Comparison of ENCODE assay signal across 1 cellular context in the genomic region with DNA sequence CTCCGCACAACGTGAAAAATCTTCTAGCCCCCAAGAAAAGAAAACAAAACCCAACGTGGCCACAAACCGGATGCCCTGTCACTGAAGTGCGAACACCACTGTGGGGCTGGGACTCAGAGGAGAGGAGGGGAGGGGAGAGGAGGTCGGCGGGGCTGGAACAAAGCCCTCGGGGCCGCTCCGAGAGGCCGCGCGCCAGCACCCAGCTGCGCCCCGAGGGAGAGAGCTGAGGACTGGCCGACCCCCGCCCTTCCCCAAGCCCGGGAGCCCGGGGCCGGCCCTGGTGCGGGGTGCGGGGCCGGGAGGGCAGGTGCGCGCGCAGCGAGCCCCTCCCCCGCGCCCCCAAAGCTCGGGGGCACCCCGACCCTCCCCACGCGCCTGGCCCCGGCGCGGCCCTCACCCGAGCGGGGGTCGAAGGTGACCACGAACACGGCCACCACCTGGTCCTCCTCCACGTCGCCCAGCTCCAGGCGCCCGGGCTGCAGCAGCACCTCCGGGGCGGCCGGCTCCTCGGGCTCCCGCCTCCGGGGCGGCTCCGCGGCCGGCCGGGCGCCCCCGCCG.
TF ChIP-seq lines count a peak whose summit lies in the region.

No MANE protein-coding gene starts in this region.

TF ChIP-seq in HepG2, 621 proteins besides CTCF, POLR2A, EP300 and RAD21:
- no peak for TF ChIP-seq MYNN (CRISPR knock-in tag; IDR thresholded peaks at IDR 0.05; ENCODE audit: low read depth)
- no peak for TF ChIP-seq MEIS1 (CRISPR knock-in tag; IDR thresholded peaks at IDR 0.05; ENCODE audit: borderline replicate concordance)
- TF ChIP-seq RBFOX2 (IDR thresholded peaks at IDR 0.05; ENCODE audit: low read depth, low read length), result peak; percentile 47; the same call in 1 of the 2 replicates
- 0 out of 2 replicates have a peak, but pooled peaks have one; percentile 17 for TF ChIP-seq GABPB1 (CRISPR knock-in tag; IDR thresholded peaks at IDR 0.05)
- 0 out of 2 replicates have a peak, but pooled peaks have one; percentile 30 for TF ChIP-seq KDM5B (CRISPR knock-in tag; IDR thresholded peaks at IDR 0.05; ENCODE audit: borderline replicate concordance)
- TF ChIP-seq, protein P1, sequence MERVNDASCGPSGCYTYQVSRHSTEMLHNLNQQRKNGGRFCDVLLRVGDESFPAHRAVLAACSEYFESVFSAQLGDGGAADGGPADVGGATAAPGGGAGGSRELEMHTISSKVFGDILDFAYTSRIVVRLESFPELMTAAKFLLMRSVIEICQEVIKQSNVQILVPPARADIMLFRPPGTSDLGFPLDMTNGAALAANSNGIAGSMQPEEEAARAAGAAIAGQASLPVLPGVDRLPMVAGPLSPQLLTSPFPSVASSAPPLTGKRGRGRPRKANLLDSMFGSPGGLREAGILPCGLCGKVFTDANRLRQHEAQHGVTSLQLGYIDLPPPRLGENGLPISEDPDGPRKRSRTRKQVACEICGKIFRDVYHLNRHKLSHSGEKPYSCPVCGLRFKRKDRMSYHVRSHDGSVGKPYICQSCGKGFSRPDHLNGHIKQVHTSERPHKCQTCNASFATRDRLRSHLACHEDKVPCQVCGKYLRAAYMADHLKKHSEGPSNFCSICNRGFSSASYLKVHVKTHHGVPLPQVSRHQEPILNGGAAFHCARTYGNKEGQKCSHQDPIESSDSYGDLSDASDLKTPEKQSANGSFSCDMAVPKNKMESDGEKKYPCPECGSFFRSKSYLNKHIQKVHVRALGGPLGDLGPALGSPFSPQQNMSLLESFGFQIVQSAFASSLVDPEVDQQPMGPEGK (CRISPR knock-in tag; IDR thresholded peaks at IDR 0.05), result peak; percentile 22; the same call in 1 of the 2 replicates
- TF ChIP-seq, protein P2, sequence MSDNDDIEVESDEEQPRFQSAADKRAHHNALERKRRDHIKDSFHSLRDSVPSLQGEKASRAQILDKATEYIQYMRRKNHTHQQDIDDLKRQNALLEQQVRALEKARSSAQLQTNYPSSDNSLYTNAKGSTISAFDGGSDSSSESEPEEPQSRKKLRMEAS (IDR thresholded peaks at IDR 0.05), result peak; percentile 24; the same call in 1 of the 2 replicates
- no peak for TF ChIP-seq ZNF569 (CRISPR knock-in tag; IDR thresholded peaks at IDR 0.05; ENCODE audit: borderline replicate concordance)
- TF ChIP-seq ZFY (CRISPR knock-in tag; IDR thresholded peaks at IDR 0.05), result 0 out of 2 replicates have a peak, but pooled peaks have one; percentile 21
- no peak for TF ChIP-seq ZNF788 (CRISPR knock-in tag; IDR thresholded peaks at IDR 0.05; ENCODE audit: borderline replicate concordance)
- TF ChIP-seq HNRNPK (IDR thresholded peaks at IDR 0.05; ENCODE audit: low read depth, low read length, poor library complexity, severe bottlenecking), result peak; percentile 82
- TF ChIP-seq POLR2G (IDR thresholded peaks at IDR 0.05; ENCODE audit: low read depth, low read length), result 0 out of 2 replicates have a peak, but pooled peaks have one; percentile 26
- TF ChIP-seq, protein P3, sequence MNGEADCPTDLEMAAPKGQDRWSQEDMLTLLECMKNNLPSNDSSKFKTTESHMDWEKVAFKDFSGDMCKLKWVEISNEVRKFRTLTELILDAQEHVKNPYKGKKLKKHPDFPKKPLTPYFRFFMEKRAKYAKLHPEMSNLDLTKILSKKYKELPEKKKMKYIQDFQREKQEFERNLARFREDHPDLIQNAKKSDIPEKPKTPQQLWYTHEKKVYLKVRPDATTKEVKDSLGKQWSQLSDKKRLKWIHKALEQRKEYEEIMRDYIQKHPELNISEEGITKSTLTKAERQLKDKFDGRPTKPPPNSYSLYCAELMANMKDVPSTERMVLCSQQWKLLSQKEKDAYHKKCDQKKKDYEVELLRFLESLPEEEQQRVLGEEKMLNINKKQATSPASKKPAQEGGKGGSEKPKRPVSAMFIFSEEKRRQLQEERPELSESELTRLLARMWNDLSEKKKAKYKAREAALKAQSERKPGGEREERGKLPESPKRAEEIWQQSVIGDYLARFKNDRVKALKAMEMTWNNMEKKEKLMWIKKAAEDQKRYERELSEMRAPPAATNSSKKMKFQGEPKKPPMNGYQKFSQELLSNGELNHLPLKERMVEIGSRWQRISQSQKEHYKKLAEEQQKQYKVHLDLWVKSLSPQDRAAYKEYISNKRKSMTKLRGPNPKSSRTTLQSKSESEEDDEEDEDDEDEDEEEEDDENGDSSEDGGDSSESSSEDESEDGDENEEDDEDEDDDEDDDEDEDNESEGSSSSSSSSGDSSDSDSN (CRISPR knock-in tag; IDR thresholded peaks at IDR 0.05), result peak; percentile 38; the same call in 1 of the 2 replicates
- TF ChIP-seq YEATS4 (CRISPR knock-in tag; IDR thresholded peaks at IDR 0.05; ENCODE audit: borderline replicate concordance), result peak; percentile 32; the same call in 1 of the 2 replicates
- TF ChIP-seq SAP130 (CRISPR knock-in tag; IDR thresholded peaks at IDR 0.05; ENCODE audit: low read depth), result 0 out of 2 replicates have a peak, but pooled peaks have one; percentile 16
TF ChIP-seq in HepG2: peak in this region for 11.
